Comparison of ENCODE assay signal across 12 cellular contexts in genomic region chrY:11334151-11334550, GRCh38.
DNase-seq lines count a peak whose midpoint lies in the region; ATAC-seq and TF ChIP-seq lines count a peak whose summit lies in the region.
"Had no signal": no experiment of that assay in that cellular context is flagged by ENCODE, and none has a peak within 500 bp of the region (broad histone marks: within the 10 kb centered on the region; RNA-seq: fewer than 3 reads in every experiment).

No MANE protein-coding gene starts in this region.

- TF ChIP-seq CTCF in fibroblast of villous mesenchyme (IDR thresholded peaks at IDR 0.05; ENCODE audit: insufficient read depth, low read depth, low read length) = no peak
- TF ChIP-seq CTCF in glutamatergic neuron (IDR thresholded peaks at IDR 0.05; ENCODE audit: partially characterized antibody, unreplicated experiment) = no peak

- no peak overlapping the region for H3K4me3 ChIP-seq in SK-N-MC
- no peak overlapping the region for H3K4me3 ChIP-seq in fibroblast of villous mesenchyme (ENCODE audit: low read depth, low read length)
- H3K4me3 ChIP-seq: gastrocnemius medialis had no signal

- H3K36me3 Mint-ChIP-seq in activated naive CD8-positive, alpha-beta T cell treated with anti-CD3 and anti-CD28 coated beads, Interleukin-2, amount 50 U/mL, for 24 hours (ENCODE audit: low read depth) = no peaks in the 10 kb centered on the region
- H3K36me3 Mint-ChIP-seq in glutamatergic neuron (ENCODE audit: unreplicated experiment) = no peaks in the 10 kb centered on the region

- H3K36me3 ChIP-seq in SK-N-MC (ENCODE audit: insufficient read depth, low read length) = no peaks in the 10 kb centered on the region
- H3K36me3 ChIP-seq: gastrocnemius medialis, neutrophil had no signal

- intact Hi-C loops in sciatic nerve (cut with DNase I) = no loop called here

- H3K9me3 Mint-ChIP-seq in activated naive CD8-positive, alpha-beta T cell treated with anti-CD3 and anti-CD28 coated beads, Interleukin-2, amount 50 U/mL, for 24 hours = no peaks in the 10 kb centered on the region
- H3K9me3 Mint-ChIP-seq in glutamatergic neuron (ENCODE audit: unreplicated experiment) = peaks cover 4% of the 10 kb centered on the region

- no peak overlapping the region for H3K27ac Mint-ChIP-seq in activated naive CD8-positive, alpha-beta T cell treated with anti-CD3 and anti-CD28 coated beads, Interleukin-2, amount 50 U/mL, for 24 hours
- no peak overlapping the region for H3K27ac Mint-ChIP-seq in glutamatergic neuron (ENCODE audit: unreplicated experiment)

- ATAC-seq in sciatic nerve (no peak), HG02763 (IDR thresholded peaks at IDR 0.05; ENCODE audit: unreplicated experiment) (no peak)
- ATAC-seq in activated naive CD8-positive, alpha-beta T cell treated with anti-CD3 and anti-CD28 coated beads, Interleukin-2, amount 50 U/mL, for 24 hours = no peak
- ATAC-seq: gastrocnemius medialis had no signal

- H3K27me3 Mint-ChIP-seq in activated naive CD8-positive, alpha-beta T cell treated with anti-CD3 and anti-CD28 coated beads, Interleukin-2, amount 50 U/mL, for 24 hours = no peaks in the 10 kb centered on the region
- no peaks in the 10 kb centered on the region for H3K27me3 Mint-ChIP-seq in glutamatergic neuron (ENCODE audit: unreplicated experiment)

- no peaks in the 10 kb centered on the region for H3K9me3 ChIP-seq in SK-N-MC (ENCODE audit: low read depth, low read length)
- H3K9me3 ChIP-seq: gastrocnemius medialis, neutrophil had no signal

- peak; percentile 12 for DNase-seq in activated CD8-positive, alpha-beta memory T cell treated with anti-CD3 and anti-CD28 coated beads, Interleukin-2, amount 50 U/mL, for 4 hours
- no peak for DNase-seq in activated CD8-positive, alpha-beta memory T cell treated with anti-CD3 and anti-CD28 coated beads for 24 hours
- DNase-seq in SK-N-MC (ENCODE audit: low read depth, low spot score) = peak; percentile 0
- peak; percentile 12 for DNase-seq in fibroblast of villous mesenchyme (ENCODE audit: low read depth)
- peak; percentile 64 for DNase-seq in sciatic nerve (ENCODE audit: low spot score)
- DNase-seq in activated naive CD8-positive, alpha-beta T cell treated with anti-CD3 and anti-CD28 coated beads, Interleukin-2, amount 50 U/mL, for 24 hours = no peak
- no peak for DNase-seq in glutamatergic neuron
- DNase-seq: 8988T, gastrocnemius medialis had no signal

- H3K9ac ChIP-seq in SK-N-MC (ENCODE audit: insufficient read length) = no peak overlapping the region
- H3K9ac ChIP-seq: KMS-11 had no signal

- no peak overlapping the region for H3K4me3 Mint-ChIP-seq in activated naive CD8-positive, alpha-beta T cell treated with anti-CD3 and anti-CD28 coated beads, Interleukin-2, amount 50 U/mL, for 24 hours
- no peak overlapping the region for H3K4me3 Mint-ChIP-seq in glutamatergic neuron (ENCODE audit: unreplicated experiment)

- H3K27ac ChIP-seq in SK-N-MC = no peak overlapping the region
- H3K27ac ChIP-seq: gastrocnemius medialis, KMS-11, neutrophil had no signal

- no peaks in the 10 kb centered on the region for H3K4me1 Mint-ChIP-seq in activated naive CD8-positive, alpha-beta T cell treated with anti-CD3 and anti-CD28 coated beads, Interleukin-2, amount 50 U/mL, for 24 hours
- H3K4me1 Mint-ChIP-seq in glutamatergic neuron (ENCODE audit: low read depth, unreplicated experiment) = no peaks in the 10 kb centered on the region

Comparison
In these comparisons a context has a peak if more than half of its experiments do, and no peak if none do; other contexts are left out.
1. DNase-seq: peak in activated CD8-positive, alpha-beta memory T cell treated with anti-CD3 and anti-CD28 coated beads, Interleukin-2, amount 50 U/mL, for 4 hours (single experiment), SK-N-MC (single experiment), fibroblast of villous mesenchyme (single experiment) and sciatic nerve (single experiment); none in activated CD8-positive, alpha-beta memory T cell treated with anti-CD3 and anti-CD28 coated beads for 24 hours (single experiment), activated naive CD8-positive, alpha-beta T cell treated with anti-CD3 and anti-CD28 coated beads, Interleukin-2, amount 50 U/mL, for 24 hours (single experiment) and glutamatergic neuron (single experiment).